24 cellular contexts compared by ENCODE assay signal in genomic region chr22:26887916-26888315, GRCh38.
DNase-seq lines count a peak whose midpoint lies in the region; ATAC-seq, FAIRE-seq and TF ChIP-seq lines count a peak whose summit lies in the region.
"Had no signal": no experiment of that assay in that cellular context is flagged by ENCODE, and none has a peak within 500 bp of the region (broad histone marks: within the 10 kb centered on the region; RNA-seq: fewer than 3 reads in every experiment).

No MANE protein-coding gene starts in this region.

- H3K36me3 ChIP-seq in GM23248 (ENCODE audit: low read depth), result no peaks in the 10 kb centered on the region
- H3K36me3 ChIP-seq in adipocyte (ENCODE audit: control insufficient read depth, insufficient read depth, low read length, severe bottlenecking), result no peaks in the 10 kb centered on the region
- H3K36me3 ChIP-seq in fibroblast of lung (ENCODE audit: control insufficient read depth, insufficient read depth, low read length), result no peaks in the 10 kb centered on the region
- no peaks in the 10 kb centered on the region for H3K36me3 ChIP-seq in pancreas
- H3K36me3 ChIP-seq: MG63, transverse colon had no signal

- 39 to 46% methylated on average over 4 of the region's 4 CpGs for WGBS in GM23248 (ENCODE audit: low coverage in 1 of 2, low lambda C conversion rate in 2 of 2, missing lambda C conversion rate in 2 of 2), 2 experiments
- 67 to 80% methylated on average over 4 of the region's 4 CpGs for WGBS in pancreas, 2 donors

- no peak for FAIRE-seq in pancreas (lab: Jason Lieb, UNC)
- FAIRE-seq: bronchial epithelial cell, endothelial cell of umbilical vein, H1, islet of Langerhans had no signal

- no peaks in the 10 kb centered on the region for H3K9me2 ChIP-seq in GM23248 (ENCODE audit: insufficient read depth)

- TF ChIP-seq POLR2A in erythroblast (IDR thresholded peaks at IDR 0.05; ENCODE audit: low read length), result no peak

- H2AFZ ChIP-seq in GM23248, result no peak overlapping the region
- H2AFZ ChIP-seq in fibroblast of lung (ENCODE audit: low read length), result no peak overlapping the region
- H2AFZ ChIP-seq: hepatocyte had no signal

- DNase-seq in GM23248 (peak; percentile 26), adipocyte (ENCODE audit: low read depth) (no peak), fibroblast of lung (ENCODE audit: low read depth in 2 of 2) (peak in 1 of 2 donors; percentile 38), renal cortical epithelial cell (ENCODE audit: low read depth) (peak; percentile 66), erythroblast (lab: John Stamatoyannopoulos, UW) (no peak), KG1 (lab: John Stamatoyannopoulos, UW) (no peak), NCI-H2029 (lab: John Stamatoyannopoulos, UW) (no peak), pancreas (no peak)
- DNase-seq: activated CD4-positive, alpha-beta memory T cell treated with anti-CD3 and anti-CD28 coated beads, Interleukin-2, amount 10 ng/mL, durations not matched to agents 7 days and 5 days; activated CD4-positive, CD25-positive, alpha-beta regulatory T cell; activated effector memory CD4-positive, alpha-beta T cell treated with anti-CD3 and anti-CD28 coated beads, Interleukin-2, amount 50 U/mL, for 16 hours; NCI-H1436 treated with DMSO at 0.1 percent for 48 hours; NCI-H524; spleen; stimulated activated CD4-positive, alpha-beta T cell treated with anti-CD3 and anti-CD28 coated beads, Interleukin-4, amount 100 ng/mL, for 24 hours; stimulated activated naive CD8-positive, alpha-beta T cell treated with anti-CD3 and anti-CD28 coated beads, Interleukin-15, Interleukin-2, amounts not matched to agents 100 U/mL and 50 U/mL, for 24 hours; transverse colon had no signal

- no peak overlapping the region for H3K4me3 ChIP-seq in GM23248
- H3K4me3 ChIP-seq in adipocyte (ENCODE audit: low read length), result no peak overlapping the region
- H3K4me3 ChIP-seq in fibroblast of lung (replicated peaks in 1 of 4; ENCODE audit: control extremely low read depth in 1 of 4, insufficient read depth in 1 of 4, low read depth in 3 of 4, low read length in 4 of 4), result no peak overlapping the region
- no peak overlapping the region for H3K4me3 ChIP-seq in pancreas
- H3K4me3 ChIP-seq: hepatocyte, MG63, spleen, transverse colon had no signal

- peak overlapping the region; percentile 20 for H3K4me2 ChIP-seq in GM23248 (ENCODE audit: unreplicated experiment)
- H3K4me2 ChIP-seq in fibroblast of lung (ENCODE audit: extremely low read depth, insufficient read depth, low read length), result peak overlapping the region; percentile 32
- H3K4me2 ChIP-seq: hepatocyte had no signal

- intact Hi-C loops in pancreas (cut with DNase I), result no loop called here

- H4K20me1 ChIP-seq in GM23248 (ENCODE audit: insufficient read depth) (no peaks in the 10 kb centered on the region), fibroblast of lung (ENCODE audit: control insufficient read depth, extremely low read depth, insufficient read depth, low read length) (no peaks in the 10 kb centered on the region)

- H3K27me3 ChIP-seq in GM23248 (replicated peaks; ENCODE audit: insufficient read depth) (no peaks in the 10 kb centered on the region), adipocyte (replicated peaks; ENCODE audit: control insufficient read depth, insufficient read depth, low read length) (peaks cover 5% of the 10 kb centered on the region), fibroblast of lung (ENCODE audit: control insufficient read depth, insufficient read depth, low read length) (no peaks in the 10 kb centered on the region), pancreas (no peaks in the 10 kb centered on the region)
- H3K27me3 ChIP-seq: hepatocyte, MG63, transverse colon had no signal

- H3K9ac ChIP-seq in GM23248 (no peak overlapping the region), adipocyte (ENCODE audit: low read length) (peak overlapping the region; percentile 16), fibroblast of lung (ENCODE audit: insufficient read depth, low read length) (no peak overlapping the region)

- H3K9me3 ChIP-seq in GM23248 (ENCODE audit: low read depth), result no peaks in the 10 kb centered on the region
- H3K9me3 ChIP-seq in adipocyte (ENCODE audit: control insufficient read depth, low read length), result peaks cover 2% of the 10 kb centered on the region
- H3K9me3 ChIP-seq in fibroblast of lung (ENCODE audit: control insufficient read depth, insufficient read depth, low read depth, low read length), result no peaks in the 10 kb centered on the region
- no peaks in the 10 kb centered on the region for H3K9me3 ChIP-seq in pancreas
- H3K9me3 ChIP-seq: MG63, spleen, transverse colon had no signal

- H3K27ac ChIP-seq in GM23248 (peak overlapping the region; percentile 72), fibroblast of lung (ENCODE audit: insufficient read depth, low read length) (no peak overlapping the region), pancreas (no peak overlapping the region)
- H3K27ac ChIP-seq: C4-2B, hepatocyte, spleen, transverse colon had no signal

- H3K79me2 ChIP-seq in GM23248 (ENCODE audit: insufficient read depth) (no peaks in the 10 kb centered on the region), fibroblast of lung (ENCODE audit: control insufficient read depth, insufficient read depth, low read length) (no peaks in the 10 kb centered on the region)
- H3K79me2 ChIP-seq: hepatocyte had no signal

- peaks cover 24% of the 10 kb centered on the region for H3F3A ChIP-seq in GM23248 (ENCODE audit: insufficient read depth)

- in situ Hi-C loops in GM23248 (cut with MboI), result no loop called here

- H3K4me1 ChIP-seq in GM23248 (ENCODE audit: insufficient read depth) (peaks cover 41% of the 10 kb centered on the region), adipocyte (ENCODE audit: control insufficient read depth, insufficient read depth, low read length) (peaks cover 44% of the 10 kb centered on the region), fibroblast of lung (ENCODE audit: control insufficient read depth, extremely low read depth, insufficient read depth, low read length) (peaks cover 19% of the 10 kb centered on the region), pancreas (peaks cover 0 to 8% (median 7%) of the 10 kb centered on the region in 3 donors)

- ATAC-seq in pancreas, result no peak
- ATAC-seq: stimulated activated naive CD8-positive, alpha-beta T cell treated with anti-CD3 and anti-CD28 coated beads, Interleukin-15, Interleukin-2, amounts not matched to agents 100 U/mL and 50 U/mL, for 24 hours had no signal

- TF ChIP-seq CTCF in fibroblast of lung (conservative IDR thresholded peaks at IDR 0.05 in 1 of 2, IDR thresholded peaks at IDR 0.05 in 1 of 2; ENCODE audit: low read depth in 1 of 2, low read length in 2 of 2) (no peak), pancreas (IDR thresholded peaks at IDR 0.05) (no peak)

Comparison
In these comparisons a context has a peak if more than half of its experiments do, and no peak if none do; other contexts are left out.
1. DNase-seq: peak in GM23248 (single experiment) and renal cortical epithelial cell (single experiment); none in adipocyte (single experiment), erythroblast (0 of 2), KG1 (single experiment), NCI-H2029 (single experiment) and pancreas (0 of 6).